6 cellular contexts compared by ENCODE assay signal in genomic region chr7:137122145-137122544, GRCh38.
"Had no signal": no experiment of that assay in that cellular context is flagged by ENCODE, and none has a peak within 500 bp of the region (broad histone marks: within the 10 kb centered on the region; RNA-seq: fewer than 3 reads in every experiment).

No MANE protein-coding gene starts in this region.

- H3K27me3 Mint-ChIP-seq: IgD-negative memory B cell had no signal

- H3K4me2 ChIP-seq: GM23338, KMS-11 had no signal

- H2AFZ ChIP-seq: GM23338 had no signal

- H3K4me3 ChIP-seq: GM23338 had no signal

- H3K4me1 Mint-ChIP-seq: GM23338, H9, IgD-negative memory B cell had no signal

- DNase-seq: H9, HCEC 1CT, KBM-7 had no signal

- H3K36me3 Mint-ChIP-seq: IgD-negative memory B cell had no signal

- ATAC-seq: GM23338 had no signal

- H3K27ac ChIP-seq: KMS-11 had no signal

- H3K4me3 Mint-ChIP-seq: GM23338, H9, IgD-negative memory B cell had no signal

- H3K9ac ChIP-seq: KMS-11 had no signal

- H3K9me3 Mint-ChIP-seq: GM23338 had no signal

- H3K27ac Mint-ChIP-seq: GM23338, H9, IgD-negative memory B cell had no signal
